8 cellular contexts compared by ENCODE assay signal in the genomic region with DNA sequence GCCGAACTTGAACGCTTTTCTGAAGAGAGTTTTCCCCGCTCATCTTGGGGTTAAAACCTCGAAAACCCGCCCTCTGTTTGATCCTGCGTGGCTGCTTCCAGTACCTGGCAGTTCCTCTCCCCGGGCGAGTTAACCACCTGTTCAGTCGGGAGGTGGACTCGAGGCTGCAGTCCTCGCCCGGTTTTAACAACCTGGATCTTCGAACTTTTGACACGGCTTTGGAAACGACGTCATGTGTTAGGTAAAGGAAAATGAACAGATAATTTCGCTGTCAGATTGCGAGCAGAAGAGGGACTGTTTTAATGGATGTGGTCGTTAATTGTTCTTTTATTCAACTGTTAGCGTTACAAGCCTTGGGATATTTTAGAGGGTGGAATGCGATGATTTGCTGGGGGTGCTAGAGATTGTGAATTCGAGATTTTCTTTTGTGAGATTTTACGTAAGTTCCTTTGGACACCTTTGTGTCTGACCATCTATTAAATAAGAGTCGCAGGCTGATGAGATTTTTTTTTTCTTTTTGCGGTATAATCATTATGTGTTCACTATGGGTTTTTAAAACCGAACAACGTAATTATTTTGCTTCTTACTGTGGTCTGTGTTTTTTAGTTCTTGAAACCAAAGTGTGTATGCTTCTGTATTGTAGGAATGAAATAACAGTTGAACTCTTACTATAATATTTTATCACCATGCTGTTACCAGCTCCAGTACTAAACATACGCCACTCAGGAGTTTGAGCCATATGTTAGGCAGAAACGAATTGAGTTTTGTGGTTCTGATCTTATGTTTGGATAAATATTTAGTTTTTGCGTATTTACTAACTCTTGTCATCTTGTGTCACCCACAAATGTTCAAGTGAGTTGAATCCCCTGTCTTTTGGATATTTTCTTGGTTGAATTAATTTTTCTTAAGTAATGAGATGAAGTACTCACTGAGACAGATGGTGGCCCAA. TPM values are rescaled to one million over a fixed set of nuclear protein-coding genes. Genes with fewer than 3 reads are reported as not detected.
DNase-seq lines count a peak whose midpoint lies in the region; ATAC-seq, FAIRE-seq and TF ChIP-seq lines count a peak whose summit lies in the region.

No MANE protein-coding gene starts in this region.

- DNase-seq in ELR (ENCODE audit: low read depth) (peak; percentile 40), NCI-H128 (lab: John Stamatoyannopoulos, UW; ENCODE audit: unreplicated experiment) (peak; percentile 68), astrocyte (ENCODE audit: low read depth) (peak; percentile 39), NCI-H2029 (lab: John Stamatoyannopoulos, UW) (no peak), NCI-H226 (no peak)

- peaks cover 11% of the 10 kb centered on the region for H4K20me1 ChIP-seq in astrocyte (ENCODE audit: insufficient read depth, low read length)

- TF ChIP-seq CTCF in astrocyte (IDR thresholded peaks at IDR 0.05; ENCODE audit: insufficient read depth, low read depth, low read length) = no peak

- H3K9me3 Mint-ChIP-seq in astrocyte (ENCODE audit: unreplicated experiment) = peaks cover 20% of the 10 kb centered on the region

- H3K79me2 ChIP-seq in astrocyte (ENCODE audit: insufficient read depth, low read length) = peaks cover 54% of the 10 kb centered on the region

- no peaks in the 10 kb centered on the region for H3K27me3 Mint-ChIP-seq in astrocyte (ENCODE audit: low read depth, unreplicated experiment)

- peak overlapping the region; percentile 94 for H3K27ac Mint-ChIP-seq in astrocyte (ENCODE audit: unreplicated experiment)

- peak overlapping the region; percentile 91 for H3K4me3 Mint-ChIP-seq in astrocyte (ENCODE audit: unreplicated experiment)

- FAIRE-seq in astrocyte (lab: Jason Lieb, UNC) = no peak

- H3K4me3 ChIP-seq in astrocyte (ENCODE audit: insufficient read depth, low read depth, low read length) = peak overlapping the region; percentile 99
- H3K4me3 ChIP-seq in iPS-20b (ENCODE audit: low read length) = peak overlapping the region; percentile 74
- peak overlapping the region; percentile 81 to 94 (median 85) for H3K4me3 ChIP-seq in skeletal muscle tissue (ENCODE audit: low read length in 3 of 3)

- peak overlapping the region; percentile 96 for H3K4me2 ChIP-seq in astrocyte (ENCODE audit: low read length)

- ATAC-seq in GM21529 (IDR thresholded peaks at IDR 0.05; ENCODE audit: unreplicated experiment) = peak; percentile 11

- H3K36me3 ChIP-seq in astrocyte (ENCODE audit: insufficient read depth, low read length) (no peaks in the 10 kb centered on the region), iPS-20b (ENCODE audit: insufficient read depth, low read depth, low read length) (no peaks in the 10 kb centered on the region), skeletal muscle tissue (ENCODE audit: control insufficient read depth in 3 of 3, insufficient read depth in 3 of 3, low read length in 3 of 3) (no peaks in the 10 kb centered on the region)

- peaks cover 18% of the 10 kb centered on the region for H3K4me1 Mint-ChIP-seq in astrocyte (ENCODE audit: low read depth, unreplicated experiment)

- H3K27me3 ChIP-seq in astrocyte (ENCODE audit: insufficient read depth, low read length) (no peaks in the 10 kb centered on the region), iPS-20b (ENCODE audit: insufficient read depth, low read length) (no peaks in the 10 kb centered on the region; the same call in 1 of the 2 replicates), skeletal muscle tissue (ENCODE audit: control insufficient read depth in 3 of 3, insufficient read depth in 3 of 3, low read length in 3 of 3) (no peaks in the 10 kb centered on the region)

- H3K9ac ChIP-seq in astrocyte (ENCODE audit: low read length) (peak overlapping the region; percentile 97), iPS-20b (ENCODE audit: low read depth, low read length) (peak overlapping the region; percentile 76; the same call in 1 of the 2 replicates), skeletal muscle tissue (ENCODE audit: low read depth in 1 of 3, low read length in 3 of 3) (peak overlapping the region; percentile 83 to 84 (median 84))

- peaks cover 3% of the 10 kb centered on the region for H3K4me1 ChIP-seq in astrocyte (ENCODE audit: insufficient read depth, low read length)
- peaks cover 41% of the 10 kb centered on the region for H3K4me1 ChIP-seq in iPS-20b (ENCODE audit: insufficient read depth, low read length)
- H3K4me1 ChIP-seq in skeletal muscle tissue (ENCODE audit: control insufficient read depth in 3 of 3, insufficient read depth in 3 of 3, low read length in 3 of 3) = peaks cover 5 to 9% (median 7%) of the 10 kb centered on the region in 3 donors

- H3K36me3 Mint-ChIP-seq in astrocyte (ENCODE audit: low read depth, unreplicated experiment) = peaks cover 2% of the 10 kb centered on the region

- H3K27ac ChIP-seq in astrocyte (ENCODE audit: low read depth, low read length) = peak overlapping the region; percentile 82
- no peak overlapping the region for H3K27ac ChIP-seq in iPS-20b (ENCODE audit: low read length)
- H3K27ac ChIP-seq in skeletal muscle tissue (ENCODE audit: low read depth, low read length) = peak overlapping the region; percentile 89

- H2AFZ ChIP-seq in astrocyte (ENCODE audit: low read depth, low read length) = peak overlapping the region; percentile 75

- H3K9me3 ChIP-seq in astrocyte (ENCODE audit: insufficient read depth, low read depth, low read length) (no peaks in the 10 kb centered on the region), iPS-20b (ENCODE audit: insufficient read depth, low read depth, low read length) (peaks cover 11% of the 10 kb centered on the region; the same call in 1 of the 2 replicates), skeletal muscle tissue (ENCODE audit: control insufficient read depth in 3 of 3, low read length in 3 of 3) (peaks cover 0 to 6% (median 0%) of the 10 kb centered on the region in 3 donors)

RNA-seq across cellular contexts. Expression of gene FNDC3A, which starts 1.2 kb away (rescaled TPM):
- total RNA-seq in astrocyte (81.2 and 82.6 TPM in 2 replicates), skeletal muscle tissue (41.8 TPM)

Comparison
In these comparisons a context has a peak if more than half of its experiments do, and no peak if none do; other contexts are left out.
1. DNase-seq: peak in ELR (single experiment), NCI-H128 (single experiment) and astrocyte (single experiment); none in NCI-H2029 (single experiment) and NCI-H226 (single experiment).
2. Peak in every context shown above with its lines, with median percentiles within 50 percentile points of each other: H3K4me3 ChIP-seq and H3K9ac ChIP-seq.